8 cellular contexts compared by ENCODE assay signal in genomic region chr22:25404923-25405853, GRCh38.
DNase-seq lines count a peak whose midpoint lies in the region; ATAC-seq and TF ChIP-seq lines count a peak whose summit lies in the region.

No MANE protein-coding gene starts in this region.

- no peaks in the 10 kb centered on the region for H3K27me3 ChIP-seq in right lobe of liver

- peak overlapping the region; percentile 79 for H3K4me3 Mint-ChIP-seq in dendritic cell treated with granulocyte-macrophage colony-stimulating factor and Interleukin-4, amounts not matched to agents 40 ng/mL and 50 ng/mL, for 4 days

- ATAC-seq in GM19351 (IDR thresholded peaks at IDR 0.05; ENCODE audit: unreplicated experiment), result peak; percentile 50
- peak; percentile 53 to 66 (median 58) for ATAC-seq in right lobe of liver

- no CpG with 5 or more reads among the region's 118 CpGs for WGBS in right lobe of liver (ENCODE audit: insufficient coverage, low coverage, low lambda C conversion rate, missing lambda C conversion rate)

- peak overlapping the region; percentile 76 for H3K27ac Mint-ChIP-seq in dendritic cell treated with granulocyte-macrophage colony-stimulating factor and Interleukin-4, amounts not matched to agents 40 ng/mL and 50 ng/mL, for 4 days

- no peaks in the 10 kb centered on the region for H3K9me3 Mint-ChIP-seq in dendritic cell treated with granulocyte-macrophage colony-stimulating factor and Interleukin-4, amounts not matched to agents 40 ng/mL and 50 ng/mL, for 4 days

- peaks cover 10% of the 10 kb centered on the region for H3K36me3 Mint-ChIP-seq in dendritic cell treated with granulocyte-macrophage colony-stimulating factor and Interleukin-4, amounts not matched to agents 40 ng/mL and 50 ng/mL, for 4 days (ENCODE audit: low read depth)

- DNase-seq in C1 segment of cervical spinal cord (lab: John Stamatoyannopoulos, UW) (peak in 9 of 14 donors; percentile 25 to 75 (median 36)), M059J (ENCODE audit: low read depth) (peak; percentile 61), right lobe of liver (peak; percentile 87 to 90 (median 88)), DMS79 (lab: John Stamatoyannopoulos, UW) (no peak)
- peak; percentile 27 to 49 for DNase-seq in activated CD4-positive, alpha-beta T cell treated with anti-CD3 and anti-CD28 coated beads, Interleukin-2, amount 50 U/mL, for 24 hours (ENCODE audit: low read depth in 1 of 2, low spot score in 1 of 2)
- DNase-seq in stimulated activated CD4-positive, alpha-beta T cell treated with anti-CD3 and anti-CD28 coated beads, Interleukin-4, amount 100 ng/mL, for 4 hours, result peak; percentile 61 to 70

- H3K9me3 ChIP-seq in right lobe of liver, result no peaks in the 10 kb centered on the region

- no peak for TF ChIP-seq CTCF in right lobe of liver (IDR thresholded peaks at IDR 0.05)

- no peaks in the 10 kb centered on the region for H3K27me3 Mint-ChIP-seq in dendritic cell treated with granulocyte-macrophage colony-stimulating factor and Interleukin-4, amounts not matched to agents 40 ng/mL and 50 ng/mL, for 4 days

- peak overlapping the region; percentile 54 to 86 (median 66) for H3K4me3 ChIP-seq in right lobe of liver

- H3K36me3 ChIP-seq in right lobe of liver, result no peaks in the 10 kb centered on the region

- H3K27ac ChIP-seq in right lobe of liver, result peak overlapping the region; percentile 73 to 90 (median 79)

- intact Hi-C loops in dendritic cell treated with granulocyte-macrophage colony-stimulating factor and Interleukin-4, amounts not matched to agents 40 ng/mL and 50 ng/mL, for 4 days (cut with micrococcal nuclease), result loop anchor here (1.0 kb wide), 1 partner anchor 14 kb away; no protein-coding TSS in a partner anchor
- intact Hi-C loops in right lobe of liver (cut with DNase I), result no loop called here

- H3K4me1 Mint-ChIP-seq in dendritic cell treated with granulocyte-macrophage colony-stimulating factor and Interleukin-4, amounts not matched to agents 40 ng/mL and 50 ng/mL, for 4 days (ENCODE audit: low read depth), result peaks cover 63% of the 10 kb centered on the region

- peak; percentile 96 for TF ChIP-seq POLR2A in right lobe of liver (IDR thresholded peaks at IDR 0.05)

- H3K4me1 ChIP-seq in right lobe of liver, result peaks cover 0 to 35% (median 17%) of the 10 kb centered on the region in 4 donors
